In genomic region chr5:80154289-80154688, GRCh38 we compare ENCODE assay signal across 7 cellular contexts.
DNase-seq lines count a peak whose midpoint lies in the region; ATAC-seq, FAIRE-seq and TF ChIP-seq lines count a peak whose summit lies in the region.
"Not testable (repeated sequence)": the region's sequence is repeated elsewhere in the genome, so short reads cannot be mapped to it uniquely, and the experiment has no call there.

No MANE protein-coding gene starts in this region.

- H3K27ac Mint-ChIP-seq in Caco-2 (ENCODE audit: unreplicated experiment): peak overlapping the region; percentile 60
- peak overlapping the region; percentile 93 for H3K27ac Mint-ChIP-seq in activated CD4-positive, alpha-beta T cell treated with anti-CD3 and anti-CD28 coated beads, Interleukin-2, amount 10 ng/mL, durations not matched to agents 7 days and 5 days
- peak overlapping the region; percentile 85 for H3K27ac Mint-ChIP-seq in activated T-helper 17 cell treated with anti-CD3 and anti-CD28 coated beads, Interleukin-2, amount 50 U/mL, for 72 hours

- H3K9ac ChIP-seq in HepG2 (ENCODE audit: insufficient read depth, low read depth, low read length); subcutaneous abdominal adipose tissue (ENCODE audit: low read length in 5 of 5): not testable (repeated sequence)

- H3K4me1 ChIP-seq in Caco-2 (peaks cover 16% of the 10 kb centered on the region), HepG2 (ENCODE audit: insufficient read depth, low read length) (peaks cover 51% of the 10 kb centered on the region), subcutaneous abdominal adipose tissue (ENCODE audit: control insufficient read depth in 5 of 5, insufficient read depth in 5 of 5, low read length in 5 of 5) (peaks cover 0 to 16% (median 9%) of the 10 kb centered on the region in 5 donors)

- not testable (repeated sequence) for H3K4me3 ChIP-seq in Caco-2 (ENCODE audit: low read depth, low read length); HepG2 (replicated peaks in 1 of 3; ENCODE audit: insufficient read depth in 1 of 3, low read depth in 2 of 3, low read length in 3 of 3); subcutaneous abdominal adipose tissue (ENCODE audit: low read depth in 1 of 5, low read length in 5 of 5)

- not testable (repeated sequence) for TF ChIP-seq POLR2A in HepG2 (IDR thresholded peaks at IDR 0.05; ENCODE audit: insufficient read depth in 1 of 2, low read depth in 2 of 2, low read length in 2 of 2)

- H3K27ac ChIP-seq in angular gyrus (ENCODE audit: low read depth, low read length): peak overlapping the region; percentile 84
- peak overlapping the region; percentile 32 for H3K27ac ChIP-seq in HepG2 (ENCODE audit: extremely low read length, insufficient read depth, low read length)
- H3K27ac ChIP-seq in subcutaneous abdominal adipose tissue (ENCODE audit: low read depth, low read length): peak overlapping the region; percentile 24

- H3K4me1 Mint-ChIP-seq in Caco-2 (ENCODE audit: low read depth, unreplicated experiment): peaks cover 47% of the 10 kb centered on the region
- H3K4me1 Mint-ChIP-seq in activated CD4-positive, alpha-beta T cell treated with anti-CD3 and anti-CD28 coated beads, Interleukin-2, amount 10 ng/mL, durations not matched to agents 7 days and 5 days: peaks cover 56% of the 10 kb centered on the region
- H3K4me1 Mint-ChIP-seq in activated T-helper 17 cell treated with anti-CD3 and anti-CD28 coated beads, Interleukin-2, amount 50 U/mL, for 72 hours: peaks cover 34% of the 10 kb centered on the region

- 97% methylated on average over 8 of the region's 8 CpGs for WGBS in HepG2 (ENCODE audit: low lambda C conversion rate)

- not testable (repeated sequence) for H3K9me3 Mint-ChIP-seq in Caco-2 (ENCODE audit: unreplicated experiment); activated CD4-positive, alpha-beta T cell treated with anti-CD3 and anti-CD28 coated beads, Interleukin-2, amount 10 ng/mL, durations not matched to agents 7 days and 5 days; activated T-helper 17 cell treated with anti-CD3 and anti-CD28 coated beads, Interleukin-2, amount 50 U/mL, for 72 hours

- BruUV-seq in Caco-2 (replicated peaks; lab: Mats Ljungman, UMichigan); HepG2 (replicated peaks; lab: Mats Ljungman, UMichigan): not testable (repeated sequence)

- not testable (repeated sequence) for H3K27me3 ChIP-seq in Caco-2 (replicated peaks; ENCODE audit: control insufficient read depth, insufficient read depth, low read length); HepG2 (ENCODE audit: control insufficient read depth in 1 of 2, insufficient read depth in 2 of 2, low read length in 2 of 2); subcutaneous abdominal adipose tissue (ENCODE audit: control insufficient read depth in 5 of 5, insufficient read depth in 4 of 5, low read length in 5 of 5)

- in situ Hi-C loops in HepG2 (cut with HindIII; ENCODE audit: extremely low pct_ligation_motif_present, low pct_unique_long_range_greater_than_20kb): not testable (repeated sequence)

- DNase-seq in Caco-2; activated CD4-positive, alpha-beta T cell treated with anti-CD3 and anti-CD28 coated beads, Interleukin-2, amount 10 ng/mL, durations not matched to agents 7 days and 5 days; Right ventricle myocardium superior; HepG2 (ENCODE audit: low spot score): not testable (repeated sequence)

- not testable (repeated sequence) for TF ChIP-seq RAD21 in HepG2 (CRISPR knock-in tag; IDR thresholded peaks at IDR 0.05)

- H3K36me3 ChIP-seq in Caco-2 (ENCODE audit: control insufficient read depth, insufficient read depth, low read length) (peaks cover 10% of the 10 kb centered on the region), HepG2 (replicated peaks in 1 of 2; ENCODE audit: control insufficient read depth in 1 of 2, insufficient read depth in 2 of 2, low read length in 2 of 2) (peaks cover 12 to 21% of the 10 kb centered on the region in 2 experiments), subcutaneous abdominal adipose tissue (ENCODE audit: control insufficient read depth in 5 of 5, insufficient read depth in 5 of 5, low read length in 5 of 5) (peaks cover 17 to 43% (median 32%) of the 10 kb centered on the region in 5 donors)

- H3K27me3 Mint-ChIP-seq in Caco-2 (ENCODE audit: insufficient read depth, unreplicated experiment); activated CD4-positive, alpha-beta T cell treated with anti-CD3 and anti-CD28 coated beads, Interleukin-2, amount 10 ng/mL, durations not matched to agents 7 days and 5 days; activated T-helper 17 cell treated with anti-CD3 and anti-CD28 coated beads, Interleukin-2, amount 50 U/mL, for 72 hours: not testable (repeated sequence)

- CTCF ChIA-PET in Caco-2 (lab: Charles Lee); HepG2 (lab: Yijun Ruan, JAX; ENCODE audit: low intra/inter-chr PET ratio, low total read pairs): not testable (repeated sequence)
- CTCF ChIA-PET in activated CD4-positive, alpha-beta T cell treated with anti-CD3 and anti-CD28 coated beads, Interleukin-2, amount 10 ng/mL, durations not matched to agents 7 days and 5 days (lab: Charles Lee): interaction anchor here (1.6 kb wide), 1 partner anchor 19 kb away, joined by 4 read pairs; no protein-coding TSS in a partner anchor

- not testable (repeated sequence) for H3K79me2 ChIP-seq in HepG2 (ENCODE audit: insufficient read depth, low read length)

- not testable (repeated sequence) for H3K9me3 ChIP-seq in Caco-2; HepG2 (ENCODE audit: low read length); subcutaneous abdominal adipose tissue (ENCODE audit: control insufficient read depth in 5 of 5, low read length in 5 of 5)

- POLR2A ChIA-PET in Caco-2 (lab: Charles Lee) (interaction anchor here (0.6 kb wide), 1 partner anchor 32 kb away, joined by 13 read pairs; no protein-coding TSS in a partner anchor), HepG2 (lab: Yijun Ruan, JAX) (interaction anchor here (1.1 to 1.4 kb wide), 2 partner anchors 15 to 101 kb away, joined by 3 to 5 read pairs; partner anchors contain the start of gene SERINC5)
- POLR2A ChIA-PET in activated CD4-positive, alpha-beta T cell treated with anti-CD3 and anti-CD28 coated beads, Interleukin-2, amount 10 ng/mL, durations not matched to agents 7 days and 5 days (lab: Charles Lee): not testable (repeated sequence)

- not testable (repeated sequence) for H4K20me1 ChIP-seq in HepG2 (ENCODE audit: insufficient read depth, low read length)

- peak overlapping the region; percentile 23; the same call in 1 of the 2 replicates for H3K4me2 ChIP-seq in HepG2 (ENCODE audit: low read depth, low read length)

- not testable (repeated sequence) for TF ChIP-seq EP300 in HepG2 (IDR thresholded peaks at IDR 0.05; ENCODE audit: low read depth in 2 of 2, low read length in 2 of 2); HepG2 (CRISPR knock-in tag; IDR thresholded peaks at IDR 0.05; ENCODE audit: borderline replicate concordance)

- peak overlapping the region; percentile 8 for H3K4me3 Mint-ChIP-seq in Caco-2 (ENCODE audit: unreplicated experiment)
- H3K4me3 Mint-ChIP-seq in activated CD4-positive, alpha-beta T cell treated with anti-CD3 and anti-CD28 coated beads, Interleukin-2, amount 10 ng/mL, durations not matched to agents 7 days and 5 days: not testable (repeated sequence)
- H3K4me3 Mint-ChIP-seq in activated T-helper 17 cell treated with anti-CD3 and anti-CD28 coated beads, Interleukin-2, amount 50 U/mL, for 72 hours: peak overlapping the region; percentile 42

- TF ChIP-seq CTCF in Caco-2 (IDR thresholded peaks at IDR 0.05; ENCODE audit: insufficient read depth in 1 of 2, low read depth in 1 of 2, low read length in 1 of 2, severe bottlenecking in 1 of 2, unreplicated experiment in 1 of 2); HepG2 (CRISPR knock-in tag; IDR thresholded peaks at IDR 0.05): not testable (repeated sequence)

- H2AFZ ChIP-seq in HepG2 (ENCODE audit: low read length): not testable (repeated sequence)

- intact Hi-C loops in Caco-2 (cut with micrococcal nuclease; ENCODE audit: unreplicated experiment); Right ventricle myocardium superior (cut with DNase I): not testable (repeated sequence)
- intact Hi-C loops in HepG2 (cut with micrococcal nuclease; ENCODE audit: unreplicated experiment): loop anchor here (5.0 kb wide), 1 partner anchor 62 kb away; no protein-coding TSS in a partner anchor

- not testable (repeated sequence) for FAIRE-seq in HepG2 (lab: Jason Lieb, UNC)

- not testable (repeated sequence) for ATAC-seq in activated T-helper 17 cell treated with anti-CD3 and anti-CD28 coated beads, Interleukin-2, amount 50 U/mL, for 72 hours (replicated peaks); HepG2
- peak; percentile 51 for ATAC-seq in Right ventricle myocardium superior (ENCODE audit: poor library complexity)

- peaks cover 100% of the 10 kb centered on the region for H3K36me3 Mint-ChIP-seq in Caco-2 (ENCODE audit: insufficient read depth, unreplicated experiment)
- peaks cover 86% of the 10 kb centered on the region for H3K36me3 Mint-ChIP-seq in activated CD4-positive, alpha-beta T cell treated with anti-CD3 and anti-CD28 coated beads, Interleukin-2, amount 10 ng/mL, durations not matched to agents 7 days and 5 days (ENCODE audit: low read depth)
- peaks cover 100% of the 10 kb centered on the region for H3K36me3 Mint-ChIP-seq in activated T-helper 17 cell treated with anti-CD3 and anti-CD28 coated beads, Interleukin-2, amount 50 U/mL, for 72 hours (ENCODE audit: low read depth)

Comparison
In these comparisons a context has a peak if more than half of its experiments do, and no peak if none do; other contexts are left out.
1. H3K27ac ChIP-seq: peak in every context shown above with its lines; median percentile 84 in angular gyrus; 32 in HepG2; 24 in subcutaneous abdominal adipose tissue.